Comparison of ENCODE assay signal across 21 cellular contexts in the genomic region with DNA sequence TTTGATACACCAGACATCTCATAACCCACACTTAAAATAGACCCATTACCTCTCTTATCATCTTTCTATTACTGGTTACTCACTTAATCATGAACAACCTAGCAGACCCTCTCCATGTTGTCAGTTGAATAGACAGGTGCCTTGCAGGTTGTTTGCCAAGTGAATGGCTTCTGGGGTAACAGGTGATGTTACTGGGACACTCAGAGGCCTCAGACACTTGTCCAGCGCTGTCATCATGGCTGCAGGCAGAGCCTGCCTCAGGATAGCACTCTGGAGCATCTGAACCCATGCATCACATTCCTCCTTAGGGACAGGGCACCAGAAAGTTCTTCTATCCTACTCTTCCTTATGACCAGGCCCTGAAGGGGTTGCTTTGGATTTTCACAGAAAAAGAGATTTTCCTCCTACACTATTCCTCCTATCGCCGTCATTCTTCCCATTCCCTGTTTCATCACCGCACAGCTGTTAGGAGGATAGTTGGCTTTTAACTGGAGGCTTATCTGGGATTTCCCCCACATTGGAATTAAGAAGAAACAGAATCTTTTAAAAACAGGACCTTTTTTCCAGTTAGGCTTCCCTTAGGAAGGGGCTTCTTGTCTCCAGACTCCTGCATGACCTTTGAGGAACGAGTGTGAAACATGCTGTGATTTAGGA.
"Had no signal": no experiment of that assay in that cellular context is flagged by ENCODE, and none has a peak within 500 bp of the region (broad histone marks: within the 10 kb centered on the region; RNA-seq: fewer than 3 reads in every experiment).

No MANE protein-coding gene starts in this region.

- H3K27me3 ChIP-seq: brain microvascular endothelial cell, cardiac muscle cell, SJSA1 had no signal

- H3K9me3 ChIP-seq: SJSA1 had no signal

- DNase-seq: activated B cell treated with CpG ODN at 0.5 μM for 24 hours; activated CD4-positive, alpha-beta memory T cell treated with anti-CD3 and anti-CD28 coated beads for 36 hours; activated CD4-positive, alpha-beta T cell treated with anti-CD3 and anti-CD28 coated beads, Interleukin-2, amount 10 ng/mL, durations not matched to agents 7 days and 5 days; activated CD8-positive, alpha-beta memory T cell treated with anti-CD3 and anti-CD28 coated beads for 24 hours; activated effector memory CD4-positive, alpha-beta T cell treated with anti-CD3 and anti-CD28 coated beads, Interleukin-2, amount 50 U/mL, for 16 hours; activated naive CD4-positive, alpha-beta T cell treated with Interleukin-2 at 50 U/mL for 16 hours; activated naive CD8-positive, alpha-beta T cell treated with anti-CD3 and anti-CD28 coated beads, Interleukin-2, amount 50 U/mL, for 24 hours; activated T-cell treated with anti-CD3 and anti-CD28 coated beads, Interleukin-2, amount 50 U/mL, for 4 hours; brain microvascular endothelial cell; Karpas-422; MM.1S; NCI-H1105 treated with DMSO at 0.1 percent for 48 hours; NCI-H1436 treated with DMSO at 0.1 percent for 48 hours; NCI-H187; NCI-H2081; NCI-H446; NCI-H524 treated with DMSO at 0.1 percent for 48 hours; NCI-H748 treated with DMSO at 0.1 percent for 48 hours had no signal

- H3K27ac ChIP-seq: brain microvascular endothelial cell, cardiac muscle cell, SJSA1 had no signal

- H3K4me3 ChIP-seq: cardiac muscle cell, K562, SJSA1 had no signal

- H3K36me3 ChIP-seq: brain microvascular endothelial cell, cardiac muscle cell, SJSA1 had no signal
